36 cellular contexts compared by ENCODE assay signal in the genomic region with DNA sequence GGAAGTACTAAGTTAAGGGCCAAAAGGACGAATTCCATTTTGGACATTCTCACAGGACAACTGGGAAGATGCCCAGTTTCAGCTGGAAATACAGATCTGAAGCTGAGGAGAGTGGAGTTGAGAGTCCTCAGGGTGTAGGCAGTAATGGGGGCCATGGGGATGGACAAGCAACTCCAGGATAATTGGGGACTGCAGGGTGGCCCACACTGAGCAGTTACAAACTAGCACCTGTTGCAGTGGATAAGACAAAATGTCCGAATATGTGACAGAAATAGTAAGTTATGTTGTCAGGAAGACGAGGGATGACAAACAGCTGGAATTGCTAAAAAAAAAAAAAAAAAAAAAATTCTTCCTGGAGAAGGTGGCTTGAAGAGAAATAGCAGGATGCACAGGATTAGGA. TPM values are rescaled to one million over a fixed set of nuclear protein-coding genes. Genes with fewer than 3 reads are reported as not detected.
"Had no signal": no experiment of that assay in that cellular context is flagged by ENCODE, and none has a peak within 500 bp of the region (broad histone marks: within the 10 kb centered on the region; RNA-seq: fewer than 3 reads in every experiment).

No MANE protein-coding gene starts in this region.

- FAIRE-seq: astrocyte, bronchial epithelial cell, colon, endothelial cell of umbilical vein, frontal cortex had no signal

- H3K9me3 ChIP-seq: esophagus squamous epithelium had no signal

- H3K27ac Mint-ChIP-seq: activated CD4-positive, alpha-beta memory T cell treated with anti-CD3 and anti-CD28 coated beads for 36 hours; activated CD4-positive, alpha-beta T cell treated with anti-CD3 and anti-CD28 coated beads for 36 hours; activated CD4-positive, alpha-beta T cell treated with anti-CD3 and anti-CD28 coated beads, Interleukin-2, amount 10 ng/mL, durations not matched to agents 24 days and 14 days; activated CD8-positive, alpha-beta memory T cell treated with anti-CD3 and anti-CD28 coated beads, Interleukin-2, amount 10 ng/mL, durations not matched to agents 7 days and 5 days; activated CD8-positive, alpha-beta T cell treated with anti-CD3 and anti-CD28 coated beads, Interleukin-2, amount 10 ng/mL, durations not matched to agents 7 days and 5 days; activated naive CD8-positive, alpha-beta T cell; activated T-helper 17 cell treated with anti-CD3 and anti-CD28 coated beads, Interleukin-2, amount 50 U/mL, for 72 hours had no signal

- H3K36me3 ChIP-seq: brain microvascular endothelial cell, esophagus squamous epithelium had no signal

- DNase-seq: activated CD4-positive, alpha-beta memory T cell treated with anti-CD3 and anti-CD28 coated beads for 36 hours; activated CD4-positive, alpha-beta T cell treated with anti-CD3 and anti-CD28 coated beads for 36 hours; activated CD4-positive, alpha-beta T cell treated with anti-CD3 and anti-CD28 coated beads, Interleukin-2, amount 10 ng/mL, durations not matched to agents 24 days and 14 days; activated CD4-positive, CD25-positive, alpha-beta regulatory T cell; activated CD4-positive, CD25-positive, alpha-beta regulatory T cell treated with anti-CD3 and anti-CD28 coated beads, Interleukin-2, amount 50 U/mL, for 72 hours; activated CD8-positive, alpha-beta memory T cell treated with anti-CD3 and anti-CD28 coated beads, Interleukin-2, amount 10 ng/mL, durations not matched to agents 7 days and 5 days; activated CD8-positive, alpha-beta memory T cell treated with anti-CD3 and anti-CD28 coated beads, Interleukin-2, amount 50 U/mL, for 4 hours; activated CD8-positive, alpha-beta T cell treated with anti-CD3 and anti-CD28 coated beads, Interleukin-2, amount 10 ng/mL, durations not matched to agents 7 days and 5 days; activated effector memory CD4-positive, alpha-beta T cell treated with Interleukin-2 at 50 U/mL for 16 hours; activated gamma-delta T cell treated with Interleukin-2 at 50 U/mL for 16 hours; activated naive CD4-positive, alpha-beta T cell treated with anti-CD3 and anti-CD28 coated beads, Interleukin-2, amount 50 U/mL, for 16 hours; activated naive CD4-positive, alpha-beta T cell treated with Interleukin-2 at 50 U/mL for 16 hours; activated T-cell treated with anti-CD3 and anti-CD28 coated beads, Interleukin-2, amount 50 U/mL, for 1 hour; amniotic stem cell; anterior cingulate cortex; brain microvascular endothelial cell; caudate nucleus; cortex of kidney; dermis blood vessel endothelial cell; effector CD4-positive, alpha-beta T cell; effector memory CD8-positive, alpha-beta T cell; esophagus squamous epithelium; head of caudate nucleus; T-helper 2 cell had no signal

- H3K4me3 ChIP-seq: esophagus squamous epithelium had no signal

- H3K4me3 Mint-ChIP-seq: activated CD4-positive, alpha-beta memory T cell treated with anti-CD3 and anti-CD28 coated beads for 36 hours; activated CD4-positive, alpha-beta T cell treated with anti-CD3 and anti-CD28 coated beads for 36 hours; activated CD4-positive, alpha-beta T cell treated with anti-CD3 and anti-CD28 coated beads, Interleukin-2, amount 10 ng/mL, durations not matched to agents 24 days and 14 days; activated CD8-positive, alpha-beta memory T cell treated with anti-CD3 and anti-CD28 coated beads, Interleukin-2, amount 10 ng/mL, durations not matched to agents 7 days and 5 days; activated CD8-positive, alpha-beta T cell treated with anti-CD3 and anti-CD28 coated beads, Interleukin-2, amount 10 ng/mL, durations not matched to agents 7 days and 5 days; activated naive CD8-positive, alpha-beta T cell; activated T-helper 17 cell treated with anti-CD3 and anti-CD28 coated beads, Interleukin-2, amount 50 U/mL, for 72 hours; effector memory CD8-positive, alpha-beta T cell had no signal

- H3K9me3 Mint-ChIP-seq: activated CD4-positive, alpha-beta memory T cell treated with anti-CD3 and anti-CD28 coated beads for 36 hours; activated CD4-positive, alpha-beta T cell treated with anti-CD3 and anti-CD28 coated beads, Interleukin-2, amount 10 ng/mL, durations not matched to agents 24 days and 14 days; activated T-helper 17 cell treated with anti-CD3 and anti-CD28 coated beads, Interleukin-2, amount 50 U/mL, for 72 hours; effector memory CD8-positive, alpha-beta T cell had no signal

- H3K36me3 Mint-ChIP-seq: activated CD4-positive, alpha-beta memory T cell treated with anti-CD3 and anti-CD28 coated beads for 36 hours; activated CD8-positive, alpha-beta memory T cell treated with anti-CD3 and anti-CD28 coated beads, Interleukin-2, amount 10 ng/mL, durations not matched to agents 7 days and 5 days; activated naive CD8-positive, alpha-beta T cell had no signal

- ATAC-seq: activated CD4-positive, alpha-beta T cell treated with anti-CD3 and anti-CD28 coated beads for 36 hours; activated CD8-positive, alpha-beta memory T cell treated with anti-CD3 and anti-CD28 coated beads, Interleukin-2, amount 10 ng/mL, durations not matched to agents 7 days and 5 days; activated CD8-positive, alpha-beta T cell treated with anti-CD3 and anti-CD28 coated beads, Interleukin-2, amount 10 ng/mL, durations not matched to agents 7 days and 5 days; activated T-helper 17 cell treated with anti-CD3 and anti-CD28 coated beads, Interleukin-2, amount 50 U/mL, for 72 hours; effector memory CD8-positive, alpha-beta T cell had no signal

- H3K27me3 Mint-ChIP-seq: activated CD4-positive, alpha-beta T cell treated with anti-CD3 and anti-CD28 coated beads for 36 hours; activated CD4-positive, alpha-beta T cell treated with anti-CD3 and anti-CD28 coated beads, Interleukin-2, amount 10 ng/mL, durations not matched to agents 24 days and 14 days; activated CD8-positive, alpha-beta memory T cell treated with anti-CD3 and anti-CD28 coated beads, Interleukin-2, amount 10 ng/mL, durations not matched to agents 7 days and 5 days; activated naive CD8-positive, alpha-beta T cell; activated T-helper 17 cell treated with anti-CD3 and anti-CD28 coated beads, Interleukin-2, amount 50 U/mL, for 72 hours had no signal

- H3K27me3 ChIP-seq: brain microvascular endothelial cell had no signal

- H3K4me1 Mint-ChIP-seq: activated CD4-positive, alpha-beta T cell treated with anti-CD3 and anti-CD28 coated beads, Interleukin-2, amount 10 ng/mL, durations not matched to agents 24 days and 14 days; activated CD8-positive, alpha-beta memory T cell treated with anti-CD3 and anti-CD28 coated beads, Interleukin-2, amount 10 ng/mL, durations not matched to agents 7 days and 5 days; activated T-helper 17 cell treated with anti-CD3 and anti-CD28 coated beads, Interleukin-2, amount 50 U/mL, for 72 hours had no signal

- H3K27ac ChIP-seq: brain microvascular endothelial cell, epithelial cell of prostate, esophagus squamous epithelium had no signal

RNA-seq across cellular contexts. Expression of a gene that starts 34.6 kb away (rescaled TPM):
- total RNA-seq: activated CD4-positive, alpha-beta memory T cell treated with anti-CD3 and anti-CD28 coated beads for 36 hours; activated CD4-positive, alpha-beta T cell treated with anti-CD3 and anti-CD28 coated beads for 36 hours; activated CD4-positive, alpha-beta T cell treated with anti-CD3 and anti-CD28 coated beads, Interleukin-2, amount 10 ng/mL, durations not matched to agents 24 days and 14 days; activated CD8-positive, alpha-beta memory T cell treated with anti-CD3 and anti-CD28 coated beads for 36 hours; activated CD8-positive, alpha-beta memory T cell treated with anti-CD3 and anti-CD28 coated beads, Interleukin-2, amount 10 ng/mL, durations not matched to agents 7 days and 5 days; activated CD8-positive, alpha-beta T cell treated with anti-CD3 and anti-CD28 coated beads, Interleukin-2, amount 10 ng/mL, durations not matched to agents 7 days and 5 days; activated T-helper 17 cell treated with anti-CD3 and anti-CD28 coated beads, Interleukin-2, amount 50 U/mL, for 72 hours; dermis blood vessel endothelial cell; endothelial cell of umbilical vein; fibroblast of lung; fibroblast of villous mesenchyme; T-helper 1 cell treated with Interleukin-12 subunit alpha and Interleukin-12 subunit beta and Interleukin-4 antibody, amounts not matched to agents 30 ng/mL and 1 ng/mL, for 36 hours had no signal
- polyA plus RNA-seq: endothelial cell of umbilical vein, fibroblast of lung had no signal
